ENCODE assay signal across 1 cellular context in the genomic region with DNA sequence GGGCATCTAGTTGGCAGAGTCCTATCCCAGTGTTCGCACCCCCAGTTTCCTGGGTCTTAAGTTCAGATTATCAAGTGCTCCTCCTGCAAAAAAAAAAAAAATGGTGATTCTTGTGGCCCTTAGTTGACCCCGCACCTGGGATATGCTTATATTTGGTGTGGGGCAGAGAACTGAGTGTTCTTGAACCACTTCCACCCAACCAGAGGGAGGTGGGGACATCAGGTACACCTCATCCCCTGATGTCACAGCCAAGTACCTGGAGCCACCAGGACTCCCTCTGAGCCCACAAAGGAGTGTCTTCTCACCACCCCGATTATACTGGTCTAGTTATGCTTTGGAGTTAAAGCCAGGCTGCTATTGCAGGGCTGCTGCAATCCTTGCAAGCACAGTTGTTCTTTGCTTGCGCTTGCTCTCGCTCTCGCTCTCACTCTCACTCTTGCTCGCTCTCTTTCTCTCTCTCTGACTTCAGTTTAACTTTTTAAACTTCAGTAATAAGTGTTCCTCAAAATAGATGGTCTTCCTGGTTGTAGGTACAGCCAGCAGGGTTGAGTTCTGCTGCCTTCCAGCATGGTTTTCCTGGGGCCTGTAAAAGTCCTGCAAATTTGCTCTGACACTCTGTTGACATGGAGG.
TF ChIP-seq lines count a peak whose summit lies in the region.

No MANE protein-coding gene starts in this region.

TF ChIP-seq in GM12878, 131 proteins besides CTCF, POLR2A, EP300 and RAD21 (continued from another document):
- TF ChIP-seq ZBTB33 (IDR thresholded peaks at IDR 0.05), result no peak
- no peak for TF ChIP-seq SUZ12 (IDR thresholded peaks at IDR 0.05; ENCODE audit: unreplicated experiment)
- TF ChIP-seq SMAD5 (IDR thresholded peaks at IDR 0.05; ENCODE audit: low read depth), result no peak
- no peak for TF ChIP-seq SIN3A (IDR thresholded peaks at IDR 0.05; ENCODE audit: low read depth, low read length)
- TF ChIP-seq ZZZ3 (IDR thresholded peaks at IDR 0.05; ENCODE audit: control insufficient read depth, insufficient read length, low read depth), result no peak
- TF ChIP-seq ZSCAN29 (IDR thresholded peaks at IDR 0.05), result no peak
- TF ChIP-seq, protein P1, sequence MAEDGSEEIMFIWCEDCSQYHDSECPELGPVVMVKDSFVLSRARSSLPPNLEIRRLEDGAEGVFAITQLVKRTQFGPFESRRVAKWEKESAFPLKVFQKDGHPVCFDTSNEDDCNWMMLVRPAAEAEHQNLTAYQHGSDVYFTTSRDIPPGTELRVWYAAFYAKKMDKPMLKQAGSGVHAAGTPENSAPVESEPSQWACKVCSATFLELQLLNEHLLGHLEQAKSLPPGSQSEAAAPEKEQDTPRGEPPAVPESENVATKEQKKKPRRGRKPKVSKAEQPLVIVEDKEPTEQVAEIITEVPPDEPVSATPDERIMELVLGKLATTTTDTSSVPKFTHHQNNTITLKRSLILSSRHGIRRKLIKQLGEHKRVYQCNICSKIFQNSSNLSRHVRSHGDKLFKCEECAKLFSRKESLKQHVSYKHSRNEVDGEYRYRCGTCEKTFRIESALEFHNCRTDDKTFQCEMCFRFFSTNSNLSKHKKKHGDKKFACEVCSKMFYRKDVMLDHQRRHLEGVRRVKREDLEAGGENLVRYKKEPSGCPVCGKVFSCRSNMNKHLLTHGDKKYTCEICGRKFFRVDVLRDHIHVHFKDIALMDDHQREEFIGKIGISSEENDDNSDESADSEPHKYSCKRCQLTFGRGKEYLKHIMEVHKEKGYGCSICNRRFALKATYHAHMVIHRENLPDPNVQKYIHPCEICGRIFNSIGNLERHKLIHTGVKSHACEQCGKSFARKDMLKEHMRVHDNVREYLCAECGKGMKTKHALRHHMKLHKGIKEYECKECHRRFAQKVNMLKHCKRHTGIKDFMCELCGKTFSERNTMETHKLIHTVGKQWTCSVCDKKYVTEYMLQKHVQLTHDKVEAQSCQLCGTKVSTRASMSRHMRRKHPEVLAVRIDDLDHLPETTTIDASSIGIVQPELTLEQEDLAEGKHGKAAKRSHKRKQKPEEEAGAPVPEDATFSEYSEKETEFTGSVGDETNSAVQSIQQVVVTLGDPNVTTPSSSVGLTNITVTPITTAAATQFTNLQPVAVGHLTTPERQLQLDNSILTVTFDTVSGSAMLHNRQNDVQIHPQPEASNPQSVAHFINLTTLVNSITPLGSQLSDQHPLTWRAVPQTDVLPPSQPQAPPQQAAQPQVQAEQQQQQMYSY (CRISPR knock-in tag; IDR thresholded peaks at IDR 0.05), result no peak
- TF ChIP-seq E2F4 (IDR thresholded peaks at IDR 0.05; ENCODE audit: low read depth, low read length), result no peak
- no peak for TF ChIP-seq MYB (IDR thresholded peaks at IDR 0.05; ENCODE audit: borderline replicate concordance, low read depth, low read length)
- no peak for TF ChIP-seq NFIC (IDR thresholded peaks at IDR 0.05; ENCODE audit: low read depth, low read length)
